In the genomic region with DNA sequence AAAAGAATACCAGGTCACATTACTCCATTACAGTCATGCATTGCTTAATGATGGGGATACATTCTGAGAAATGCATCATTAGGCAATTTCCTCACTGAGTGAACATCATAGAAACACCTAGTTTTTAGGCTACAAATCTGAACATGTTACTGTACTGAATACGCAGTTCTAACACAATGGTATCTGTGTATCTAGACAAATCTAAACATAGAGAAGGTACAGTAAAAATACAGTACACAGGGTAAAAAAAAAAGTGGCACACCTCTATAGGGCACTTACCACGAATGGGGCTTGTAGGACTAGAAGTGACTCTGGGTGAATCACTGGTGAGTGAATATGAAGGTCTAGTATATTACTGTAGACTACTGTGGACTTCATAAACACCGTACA, we compare ENCODE assay signal across 20 cellular contexts.
A peak's percentile ranks its signal among the peaks of the same experiment; 100 is the strongest.
DNase-seq lines count a peak whose midpoint lies in the region; ATAC-seq, FAIRE-seq and TF ChIP-seq lines count a peak whose summit lies in the region.
"Had no signal": no experiment of that assay in that cellular context is flagged by ENCODE, and none has a peak within 500 bp of the region (broad histone marks: within the 10 kb centered on the region; RNA-seq: fewer than 3 reads in every experiment).

No MANE protein-coding gene starts in this region.

- H3K36me3 Mint-ChIP-seq in astrocyte (ENCODE audit: low read depth, unreplicated experiment) (peaks cover 2% of the 10 kb centered on the region), mesothelial cell of epicardium (peaks cover 5% of the 10 kb centered on the region)

- H3K27ac Mint-ChIP-seq in astrocyte (ENCODE audit: unreplicated experiment) (no peak overlapping the region), mesothelial cell of epicardium (peak overlapping the region; percentile 8)
- H3K27ac Mint-ChIP-seq: T-helper 2 cell treated with Interferon-gamma antibody and Interleukin-4, amounts not matched to agents 5 μg/mL and 100 μg/mL, for 36 hours had no signal

- no peak overlapping the region for H3K4me3 Mint-ChIP-seq in astrocyte (ENCODE audit: unreplicated experiment)
- H3K4me3 Mint-ChIP-seq in mesothelial cell of epicardium, result no peak overlapping the region
- H3K4me3 Mint-ChIP-seq: T-helper 2 cell treated with Interferon-gamma antibody and Interleukin-4, amounts not matched to agents 5 μg/mL and 100 μg/mL, for 36 hours had no signal

- TF ChIP-seq CTCF in astrocyte (IDR thresholded peaks at IDR 0.05; ENCODE audit: insufficient read depth, low read depth, low read length) (no peak), mesothelial cell of epicardium (IDR thresholded peaks at IDR 0.05; ENCODE audit: unreplicated experiment) (no peak)

- H3K27ac ChIP-seq in astrocyte (ENCODE audit: low read depth, low read length), result no peak overlapping the region
- H3K27ac ChIP-seq: SJCRH30, thyroid gland had no signal

- no peaks in the 10 kb centered on the region for H3K9me3 Mint-ChIP-seq in astrocyte (ENCODE audit: unreplicated experiment)
- no peaks in the 10 kb centered on the region for H3K9me3 Mint-ChIP-seq in mesothelial cell of epicardium

- DNase-seq in SIG-M5 treated with dmso at 0.1 percent for 504 hours (lab: John Stamatoyannopoulos, UW; ENCODE audit: unreplicated experiment), result peak; percentile 59
- no peak for DNase-seq in SIG-M5 (lab: John Stamatoyannopoulos, UW)
- peak; percentile 20 for DNase-seq in LHCN-M2 (ENCODE audit: low read depth)
- DNase-seq in astrocyte (ENCODE audit: low read depth), result peak; percentile 26
- no peak for DNase-seq in mesothelial cell of epicardium (ENCODE audit: low spot score in 2 of 2, unreplicated experiment in 2 of 2)
- DNase-seq in NCI-H1417 treated with DMSO at 0.1 percent for 48 hours (lab: John Stamatoyannopoulos, UW), result no peak
- no peak for DNase-seq in HK-2 (ENCODE audit: unreplicated experiment)
- DNase-seq: activated CD4-positive, CD25-positive, alpha-beta regulatory T cell; C1 segment of cervical spinal cord; DMS79; effector CD8-positive, alpha-beta T cell; hippocampal formation; midbrain; NCI-H2081; NCI-H526 treated with DMSO at 0.1 percent for 48 hours; SJCRH30; stimulated activated CD4-positive, alpha-beta T cell treated with anti-CD3 and anti-CD28 coated beads, Interleukin-12 subunit alpha, Interleukin-12 subunit beta, amount 100 ng/mL, for 4 hours; thyroid gland had no signal

- no peak overlapping the region for H2AFZ ChIP-seq in astrocyte (ENCODE audit: low read depth, low read length)

- no peaks in the 10 kb centered on the region for H3K9me3 ChIP-seq in astrocyte (ENCODE audit: insufficient read depth, low read depth, low read length)
- H3K9me3 ChIP-seq: SJCRH30, thyroid gland had no signal

- no peak for FAIRE-seq in astrocyte (lab: Jason Lieb, UNC)

- no peak overlapping the region for H3K4me2 ChIP-seq in astrocyte (ENCODE audit: low read length)

- H4K20me1 ChIP-seq in astrocyte (ENCODE audit: insufficient read depth, low read length), result no peaks in the 10 kb centered on the region

- ATAC-seq in HG02973 (IDR thresholded peaks at IDR 0.05; ENCODE audit: unreplicated experiment), result no peak

- no peaks in the 10 kb centered on the region for H3K27me3 ChIP-seq in astrocyte (ENCODE audit: insufficient read depth, low read length)
- H3K27me3 ChIP-seq: SJCRH30, thyroid gland had no signal

- H3K79me2 ChIP-seq in astrocyte (ENCODE audit: insufficient read depth, low read length), result peaks cover 10% of the 10 kb centered on the region

- H3K4me3 ChIP-seq in astrocyte (ENCODE audit: insufficient read depth, low read depth, low read length), result no peak overlapping the region
- H3K4me3 ChIP-seq: SJCRH30, thyroid gland had no signal

- peaks cover 2% of the 10 kb centered on the region for H3K4me1 ChIP-seq in astrocyte (ENCODE audit: insufficient read depth, low read length)
- H3K4me1 ChIP-seq: SJCRH30 had no signal

- H3K27me3 Mint-ChIP-seq in astrocyte (ENCODE audit: low read depth, unreplicated experiment), result no peaks in the 10 kb centered on the region
- no peaks in the 10 kb centered on the region for H3K27me3 Mint-ChIP-seq in mesothelial cell of epicardium (ENCODE audit: low read depth)

- peaks cover 20% of the 10 kb centered on the region for H3K4me1 Mint-ChIP-seq in astrocyte (ENCODE audit: low read depth, unreplicated experiment)
- H3K4me1 Mint-ChIP-seq in mesothelial cell of epicardium, result peaks cover 2% of the 10 kb centered on the region

- H3K36me3 ChIP-seq in astrocyte (ENCODE audit: insufficient read depth, low read length), result no peaks in the 10 kb centered on the region
- H3K36me3 ChIP-seq: thyroid gland had no signal

- no peak overlapping the region for H3K9ac ChIP-seq in astrocyte (ENCODE audit: low read length)

Comparison
In these comparisons a context has a peak if more than half of its experiments do, and no peak if none do; other contexts are left out.
1. DNase-seq: peak in SIG-M5 treated with dmso at 0.1 percent for 504 hours (single experiment), LHCN-M2 (single experiment) and astrocyte (single experiment); none in SIG-M5 (single experiment), mesothelial cell of epicardium (0 of 2), NCI-H1417 treated with DMSO at 0.1 percent for 48 hours (single experiment) and HK-2 (single experiment).